Comparison of ENCODE assay signal across 1 cellular context in genomic region chr1:171142081-171142450, GRCh38.
TF ChIP-seq lines count a peak whose summit lies in the region.

No MANE protein-coding gene starts in this region.

TF ChIP-seq in HepG2, 621 proteins besides CTCF, POLR2A, EP300 and RAD21 (continued from another document and continues in another):
- TF ChIP-seq HNF1B (CRISPR knock-in tag; IDR thresholded peaks at IDR 0.05), result no peak
- no peak for TF ChIP-seq ZNF574 (CRISPR knock-in tag; IDR thresholded peaks at IDR 0.05)
- TF ChIP-seq, protein P1, sequence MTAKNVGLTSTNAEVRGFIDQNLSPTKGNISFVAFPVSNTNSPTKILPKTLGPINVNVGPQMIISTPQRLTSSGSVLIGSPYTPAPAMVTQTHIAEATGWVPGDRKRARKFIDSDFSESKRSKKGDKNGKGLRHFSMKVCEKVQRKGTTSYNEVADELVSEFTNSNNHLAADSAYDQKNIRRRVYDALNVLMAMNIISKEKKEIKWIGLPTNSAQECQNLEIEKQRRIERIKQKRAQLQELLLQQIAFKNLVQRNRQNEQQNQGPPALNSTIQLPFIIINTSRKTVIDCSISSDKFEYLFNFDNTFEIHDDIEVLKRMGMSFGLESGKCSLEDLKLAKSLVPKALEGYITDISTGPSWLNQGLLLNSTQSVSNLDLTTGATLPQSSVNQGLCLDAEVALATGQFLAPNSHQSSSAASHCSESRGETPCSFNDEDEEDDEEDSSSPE (CRISPR knock-in tag; IDR thresholded peaks at IDR 0.05), result peak; percentile 26; the same call in 1 of the 2 replicates
- TF ChIP-seq KDM6A (CRISPR knock-in tag; IDR thresholded peaks at IDR 0.05; ENCODE audit: low read depth), result peak; percentile 35; the same call in 1 of the 2 replicates
- TF ChIP-seq, protein P2, sequence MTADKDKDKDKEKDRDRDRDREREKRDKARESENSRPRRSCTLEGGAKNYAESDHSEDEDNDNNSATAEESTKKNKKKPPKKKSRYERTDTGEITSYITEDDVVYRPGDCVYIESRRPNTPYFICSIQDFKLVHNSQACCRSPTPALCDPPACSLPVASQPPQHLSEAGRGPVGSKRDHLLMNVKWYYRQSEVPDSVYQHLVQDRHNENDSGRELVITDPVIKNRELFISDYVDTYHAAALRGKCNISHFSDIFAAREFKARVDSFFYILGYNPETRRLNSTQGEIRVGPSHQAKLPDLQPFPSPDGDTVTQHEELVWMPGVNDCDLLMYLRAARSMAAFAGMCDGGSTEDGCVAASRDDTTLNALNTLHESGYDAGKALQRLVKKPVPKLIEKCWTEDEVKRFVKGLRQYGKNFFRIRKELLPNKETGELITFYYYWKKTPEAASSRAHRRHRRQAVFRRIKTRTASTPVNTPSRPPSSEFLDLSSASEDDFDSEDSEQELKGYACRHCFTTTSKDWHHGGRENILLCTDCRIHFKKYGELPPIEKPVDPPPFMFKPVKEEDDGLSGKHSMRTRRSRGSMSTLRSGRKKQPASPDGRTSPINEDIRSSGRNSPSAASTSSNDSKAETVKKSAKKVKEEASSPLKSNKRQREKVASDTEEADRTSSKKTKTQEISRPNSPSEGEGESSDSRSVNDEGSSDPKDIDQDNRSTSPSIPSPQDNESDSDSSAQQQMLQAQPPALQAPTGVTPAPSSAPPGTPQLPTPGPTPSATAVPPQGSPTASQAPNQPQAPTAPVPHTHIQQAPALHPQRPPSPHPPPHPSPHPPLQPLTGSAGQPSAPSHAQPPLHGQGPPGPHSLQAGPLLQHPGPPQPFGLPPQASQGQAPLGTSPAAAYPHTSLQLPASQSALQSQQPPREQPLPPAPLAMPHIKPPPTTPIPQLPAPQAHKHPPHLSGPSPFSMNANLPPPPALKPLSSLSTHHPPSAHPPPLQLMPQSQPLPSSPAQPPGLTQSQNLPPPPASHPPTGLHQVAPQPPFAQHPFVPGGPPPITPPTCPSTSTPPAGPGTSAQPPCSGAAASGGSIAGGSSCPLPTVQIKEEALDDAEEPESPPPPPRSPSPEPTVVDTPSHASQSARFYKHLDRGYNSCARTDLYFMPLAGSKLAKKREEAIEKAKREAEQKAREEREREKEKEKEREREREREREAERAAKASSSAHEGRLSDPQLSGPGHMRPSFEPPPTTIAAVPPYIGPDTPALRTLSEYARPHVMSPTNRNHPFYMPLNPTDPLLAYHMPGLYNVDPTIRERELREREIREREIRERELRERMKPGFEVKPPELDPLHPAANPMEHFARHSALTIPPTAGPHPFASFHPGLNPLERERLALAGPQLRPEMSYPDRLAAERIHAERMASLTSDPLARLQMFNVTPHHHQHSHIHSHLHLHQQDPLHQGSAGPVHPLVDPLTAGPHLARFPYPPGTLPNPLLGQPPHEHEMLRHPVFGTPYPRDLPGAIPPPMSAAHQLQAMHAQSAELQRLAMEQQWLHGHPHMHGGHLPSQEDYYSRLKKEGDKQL (CRISPR knock-in tag; IDR thresholded peaks at IDR 0.05; ENCODE audit: low read depth), result no peak
- 0 out of 2 replicates have a peak, but pooled peaks have one; percentile 15 for TF ChIP-seq GABPB1 (CRISPR knock-in tag; IDR thresholded peaks at IDR 0.05)
- no peak for TF ChIP-seq ZNF891 (CRISPR knock-in tag; IDR thresholded peaks at IDR 0.05)
- TF ChIP-seq NR2F1 (CRISPR knock-in tag; IDR thresholded peaks at IDR 0.05), result no peak
- TF ChIP-seq, protein P3, sequence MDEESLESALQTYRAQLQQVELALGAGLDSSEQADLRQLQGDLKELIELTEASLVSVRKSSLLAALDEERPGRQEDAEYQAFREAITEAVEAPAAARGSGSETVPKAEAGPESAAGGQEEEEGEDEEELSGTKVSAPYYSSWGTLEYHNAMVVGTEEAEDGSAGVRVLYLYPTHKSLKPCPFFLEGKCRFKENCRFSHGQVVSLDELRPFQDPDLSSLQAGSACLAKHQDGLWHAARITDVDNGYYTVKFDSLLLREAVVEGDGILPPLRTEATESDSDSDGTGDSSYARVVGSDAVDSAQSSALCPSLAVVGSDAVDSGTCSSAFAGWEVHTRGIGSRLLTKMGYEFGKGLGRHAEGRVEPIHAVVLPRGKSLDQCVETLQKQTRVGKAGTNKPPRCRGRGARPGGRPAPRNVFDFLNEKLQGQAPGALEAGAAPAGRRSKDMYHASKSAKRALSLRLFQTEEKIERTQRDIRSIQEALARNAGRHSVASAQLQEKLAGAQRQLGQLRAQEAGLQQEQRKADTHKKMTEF (CRISPR knock-in tag; IDR thresholded peaks at IDR 0.05), result 0 out of 2 replicates have a peak, but pooled peaks have one; percentile 32
- TF ChIP-seq, protein P4, sequence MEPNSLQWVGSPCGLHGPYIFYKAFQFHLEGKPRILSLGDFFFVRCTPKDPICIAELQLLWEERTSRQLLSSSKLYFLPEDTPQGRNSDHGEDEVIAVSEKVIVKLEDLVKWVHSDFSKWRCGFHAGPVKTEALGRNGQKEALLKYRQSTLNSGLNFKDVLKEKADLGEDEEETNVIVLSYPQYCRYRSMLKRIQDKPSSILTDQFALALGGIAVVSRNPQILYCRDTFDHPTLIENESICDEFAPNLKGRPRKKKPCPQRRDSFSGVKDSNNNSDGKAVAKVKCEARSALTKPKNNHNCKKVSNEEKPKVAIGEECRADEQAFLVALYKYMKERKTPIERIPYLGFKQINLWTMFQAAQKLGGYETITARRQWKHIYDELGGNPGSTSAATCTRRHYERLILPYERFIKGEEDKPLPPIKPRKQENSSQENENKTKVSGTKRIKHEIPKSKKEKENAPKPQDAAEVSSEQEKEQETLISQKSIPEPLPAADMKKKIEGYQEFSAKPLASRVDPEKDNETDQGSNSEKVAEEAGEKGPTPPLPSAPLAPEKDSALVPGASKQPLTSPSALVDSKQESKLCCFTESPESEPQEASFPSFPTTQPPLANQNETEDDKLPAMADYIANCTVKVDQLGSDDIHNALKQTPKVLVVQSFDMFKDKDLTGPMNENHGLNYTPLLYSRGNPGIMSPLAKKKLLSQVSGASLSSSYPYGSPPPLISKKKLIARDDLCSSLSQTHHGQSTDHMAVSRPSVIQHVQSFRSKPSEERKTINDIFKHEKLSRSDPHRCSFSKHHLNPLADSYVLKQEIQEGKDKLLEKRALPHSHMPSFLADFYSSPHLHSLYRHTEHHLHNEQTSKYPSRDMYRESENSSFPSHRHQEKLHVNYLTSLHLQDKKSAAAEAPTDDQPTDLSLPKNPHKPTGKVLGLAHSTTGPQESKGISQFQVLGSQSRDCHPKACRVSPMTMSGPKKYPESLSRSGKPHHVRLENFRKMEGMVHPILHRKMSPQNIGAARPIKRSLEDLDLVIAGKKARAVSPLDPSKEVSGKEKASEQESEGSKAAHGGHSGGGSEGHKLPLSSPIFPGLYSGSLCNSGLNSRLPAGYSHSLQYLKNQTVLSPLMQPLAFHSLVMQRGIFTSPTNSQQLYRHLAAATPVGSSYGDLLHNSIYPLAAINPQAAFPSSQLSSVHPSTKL (CRISPR knock-in tag; IDR thresholded peaks at IDR 0.05), result peak; percentile 47; the same call in 1 of the 2 replicates
- 0 out of 2 replicates have a peak, but pooled peaks have one; percentile 22 for TF ChIP-seq POGZ (CRISPR knock-in tag; IDR thresholded peaks at IDR 0.05)
- 0 out of 2 replicates have a peak, but pooled peaks have one; percentile 18 for TF ChIP-seq SALL1 (CRISPR knock-in tag; IDR thresholded peaks at IDR 0.05)
- TF ChIP-seq KAT2B (IDR thresholded peaks at IDR 0.05; ENCODE audit: borderline replicate concordance, low read depth, low read length), result no peak
- peak; percentile 66 for TF ChIP-seq TEAD3 (CRISPR knock-in tag; optimal IDR thresholded peaks at IDR 0.05; ENCODE audit: borderline replicate concordance)
- no peak for TF ChIP-seq GABPA (IDR thresholded peaks at IDR 0.05; ENCODE audit: low read depth, low read length)
- TF ChIP-seq GABPA (CRISPR knock-in tag; IDR thresholded peaks at IDR 0.05; ENCODE audit: low read depth), result 0 out of 2 replicates have a peak, but pooled peaks have one; percentile 43
- TF ChIP-seq ZNF441 (CRISPR knock-in tag; IDR thresholded peaks at IDR 0.05; ENCODE audit: borderline replicate concordance), result peak; percentile 48; the same call in 1 of the 2 replicates
- peak; percentile 93 for TF ChIP-seq ZNF12 (CRISPR knock-in tag; IDR thresholded peaks at IDR 0.05)
- TF ChIP-seq TFE3 (CRISPR knock-in tag; IDR thresholded peaks at IDR 0.05), result peak; percentile 44; the same call in 1 of the 2 replicates
- TF ChIP-seq ETV5 (CRISPR knock-in tag; IDR thresholded peaks at IDR 0.05; ENCODE audit: borderline replicate concordance), result peak; percentile 77; the same call in 1 of the 2 replicates
- no peak for TF ChIP-seq KLF12 (CRISPR knock-in tag; IDR thresholded peaks at IDR 0.05; ENCODE audit: borderline replicate concordance)
- no peak for TF ChIP-seq SOX6 (IDR thresholded peaks at IDR 0.05)
- no peak for TF ChIP-seq SOX6 (CRISPR knock-in tag; IDR thresholded peaks at IDR 0.05)
- TF ChIP-seq ZNF605 (CRISPR knock-in tag; IDR thresholded peaks at IDR 0.05), result 0 out of 2 replicates have a peak, but pooled peaks have one; percentile 25
- TF ChIP-seq, protein P5, sequence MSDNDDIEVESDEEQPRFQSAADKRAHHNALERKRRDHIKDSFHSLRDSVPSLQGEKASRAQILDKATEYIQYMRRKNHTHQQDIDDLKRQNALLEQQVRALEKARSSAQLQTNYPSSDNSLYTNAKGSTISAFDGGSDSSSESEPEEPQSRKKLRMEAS (IDR thresholded peaks at IDR 0.05), result peak; percentile 44; the same call in 1 of the 2 replicates
- TF ChIP-seq, protein P6, sequence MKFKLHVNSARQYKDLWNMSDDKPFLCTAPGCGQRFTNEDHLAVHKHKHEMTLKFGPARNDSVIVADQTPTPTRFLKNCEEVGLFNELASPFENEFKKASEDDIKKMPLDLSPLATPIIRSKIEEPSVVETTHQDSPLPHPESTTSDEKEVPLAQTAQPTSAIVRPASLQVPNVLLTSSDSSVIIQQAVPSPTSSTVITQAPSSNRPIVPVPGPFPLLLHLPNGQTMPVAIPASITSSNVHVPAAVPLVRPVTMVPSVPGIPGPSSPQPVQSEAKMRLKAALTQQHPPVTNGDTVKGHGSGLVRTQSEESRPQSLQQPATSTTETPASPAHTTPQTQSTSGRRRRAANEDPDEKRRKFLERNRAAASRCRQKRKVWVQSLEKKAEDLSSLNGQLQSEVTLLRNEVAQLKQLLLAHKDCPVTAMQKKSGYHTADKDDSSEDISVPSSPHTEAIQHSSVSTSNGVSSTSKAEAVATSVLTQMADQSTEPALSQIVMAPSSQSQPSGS (CRISPR knock-in tag; IDR thresholded peaks at IDR 0.05), result no peak
- peak; percentile 79 for TF ChIP-seq CEBPG (CRISPR knock-in tag; IDR thresholded peaks at IDR 0.05)
- peak; percentile 57; the same call in 1 of the 2 replicates for TF ChIP-seq ARNTL (CRISPR knock-in tag; IDR thresholded peaks at IDR 0.05)
- TF ChIP-seq CREB1 (IDR thresholded peaks at IDR 0.05), result no peak
- TF ChIP-seq CREB1 (CRISPR knock-in tag; IDR thresholded peaks at IDR 0.05), result 0 out of 2 replicates have a peak, but pooled peaks have one; percentile 38
- TF ChIP-seq ZNF513 (CRISPR knock-in tag; conservative IDR thresholded peaks at IDR 0.05), result no peak
